ENCODE assay signal across 10 cellular contexts in genomic region chr18:59220164-59220783, GRCh38. TPM values are rescaled to one million over a fixed set of nuclear protein-coding genes. Genes with fewer than 3 reads are reported as not detected.
DNase-seq lines count a peak whose midpoint lies in the region; ATAC-seq, FAIRE-seq and TF ChIP-seq lines count a peak whose summit lies in the region.
"Had no signal": no experiment of that assay in that cellular context is flagged by ENCODE, and none has a peak within 500 bp of the region (broad histone marks: within the 10 kb centered on the region; RNA-seq: fewer than 3 reads in every experiment).

No MANE protein-coding gene starts in this region.

- FAIRE-seq in GM12892 (lab: Jason Lieb, UNC) = no peak
- FAIRE-seq: frontal cortex had no signal

- H3K27me3 ChIP-seq in dorsolateral prefrontal cortex = peaks cover 0 to 59% (median 22%) of the 10 kb centered on the region in 45 donors

- intact Hi-C loops in dorsolateral prefrontal cortex (cut with DNase I) = no loop called here

- TF ChIP-seq POLR2A in GM12892 (IDR thresholded peaks at IDR 0.05; ENCODE audit: low read depth, low read length) = no peak

- peaks cover 100% of the 10 kb centered on the region for H3K27me3 Mint-ChIP-seq in nephron progenitor cell (ENCODE audit: low read depth, poor library complexity)

- H3K9me3 Mint-ChIP-seq in nephron progenitor cell = no peaks in the 10 kb centered on the region
- H3K9me3 Mint-ChIP-seq: central memory CD8-positive, alpha-beta T cell had no signal

- peak overlapping the region; percentile 20 to 70 (median 49) for H3K4me3 ChIP-seq in dorsolateral prefrontal cortex

- DNase-seq in DMS53 (lab: John Stamatoyannopoulos, UW) (peak; percentile 86), M059J (ENCODE audit: low read depth) (peak; percentile 16), dorsolateral prefrontal cortex (no peak), nephron progenitor cell (peak; percentile 55), GM12892 (ENCODE audit: insufficient read length) (no peak), dedifferentiated amniotic fluid mesenchymal stem cell (ENCODE audit: extremely low spot score) (no peak)

- H3K36me3 Mint-ChIP-seq in nephron progenitor cell (ENCODE audit: low read depth) = no peaks in the 10 kb centered on the region

- no peak for TF ChIP-seq CTCF in dorsolateral prefrontal cortex (IDR thresholded peaks at IDR 0.05 in 54 of 56, conservative IDR thresholded peaks at IDR 0.05 in 2 of 56; ENCODE audit: low read depth in 1 of 56, partially characterized antibody in 56 of 56)
- no peak for TF ChIP-seq CTCF in nephron progenitor cell (IDR thresholded peaks at IDR 0.05)

- ATAC-seq in HG03159 (IDR thresholded peaks at IDR 0.05; ENCODE audit: unreplicated experiment) (no peak), HG02588 (IDR thresholded peaks at IDR 0.05; ENCODE audit: unreplicated experiment) (no peak)

- no peak overlapping the region for H3K27ac ChIP-seq in dorsolateral prefrontal cortex

- no peak overlapping the region for H3K27ac Mint-ChIP-seq in nephron progenitor cell

- peaks cover 19% of the 10 kb centered on the region for H3K4me1 Mint-ChIP-seq in nephron progenitor cell
- H3K4me1 Mint-ChIP-seq: central memory CD8-positive, alpha-beta T cell had no signal

- peak overlapping the region; percentile 81 for H3K4me3 Mint-ChIP-seq in nephron progenitor cell
- H3K4me3 Mint-ChIP-seq: central memory CD8-positive, alpha-beta T cell had no signal

RNA-seq across cellular contexts. Expression of gene GRP, which starts 0.3 kb away (rescaled TPM):
- total RNA-seq in M059J (2014; rRNA removed; shearing (Covaris generic)) = not detected in 2 replicates
- total RNA-seq in dorsolateral prefrontal cortex = 1 to 10 TPM in 35 of 120 experiments, under 1 TPM in 16, not detected in 69; 0.53 to 3.8 (median 1.4) TPM
- polyA plus RNA-seq in GM12892 (2012; ENCODE audit: missing spikeins) = not detected

RNA-seq across cellular contexts. Expression of gene RAX, which starts 53.0 kb away (rescaled TPM):
- not detected in 2 replicates for total RNA-seq in M059J (2014; rRNA removed; shearing (Covaris generic))
- total RNA-seq in dorsolateral prefrontal cortex = under 1 TPM in 8 of 120 experiments, not detected in 112; 0.10 to 0.77 (median 0.22) TPM
- not detected for polyA plus RNA-seq in GM12892 (2012; ENCODE audit: missing spikeins)
- total RNA-seq: frontal cortex had no signal

Comparison
In these comparisons a context has a peak if more than half of its experiments do, and no peak if none do; other contexts are left out.
1. DNase-seq: peak in DMS53 (single experiment), M059J (single experiment) and nephron progenitor cell (single experiment); none in dorsolateral prefrontal cortex (0 of 10), GM12892 (single experiment) and dedifferentiated amniotic fluid mesenchymal stem cell (single experiment).